ENCODE assay signal across 25 cellular contexts in the genomic region with DNA sequence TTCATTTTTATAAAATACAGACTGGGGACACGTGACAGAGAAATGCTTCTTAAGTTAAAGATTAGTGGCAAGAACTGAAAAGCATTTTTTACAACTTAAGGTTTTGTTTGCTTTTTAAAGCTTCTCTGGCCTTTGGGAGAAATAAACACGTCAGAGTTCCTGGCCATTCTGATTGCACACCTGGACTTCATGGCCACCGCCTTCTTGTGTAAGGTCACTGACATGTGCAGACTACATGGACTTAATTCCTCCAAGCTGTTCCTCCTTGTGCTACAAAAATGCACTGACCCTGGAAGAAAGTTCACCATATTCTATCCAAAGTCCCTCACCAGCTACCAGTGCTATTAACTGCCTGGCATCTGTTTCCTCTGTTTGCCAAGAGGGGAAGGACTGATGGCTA. TPM values are rescaled to one million over a fixed set of nuclear protein-coding genes. Genes with fewer than 3 reads are reported as not detected.
DNase-seq lines count a peak whose midpoint lies in the region; ATAC-seq and TF ChIP-seq lines count a peak whose summit lies in the region.
"Had no signal": no experiment of that assay in that cellular context is flagged by ENCODE, and none has a peak within 500 bp of the region (broad histone marks: within the 10 kb centered on the region; RNA-seq: fewer than 3 reads in every experiment).

No MANE protein-coding gene starts in this region.

- peak; percentile 83 for ATAC-seq in mucosa of descending colon
- no peak for ATAC-seq in aorta (ENCODE audit: low FRiP score)
- ATAC-seq in GM21723 (IDR thresholded peaks at IDR 0.05; ENCODE audit: unreplicated experiment): no peak
- no peak for ATAC-seq in HG02852 (IDR thresholded peaks at IDR 0.05; ENCODE audit: unreplicated experiment)
- ATAC-seq: activated CD8-positive, alpha-beta T cell treated with anti-CD3 and anti-CD28 coated beads for 36 hours; activated T-helper 17 cell treated with anti-CD3 and anti-CD28 coated beads, Interleukin-2, amount 50 U/mL, for 72 hours; gastrocnemius medialis; left ventricle myocardium superior; stimulated activated naive B cell treated with anti-CD40 and anti-IgM and Interleukin-4, amounts not matched to agents 10 μg/mL and 1 μg/mL and 100 μg/mL, for 72 hours had no signal

- no peak overlapping the region for H3K4me3 ChIP-seq in OCI-LY1 (ENCODE audit: low read depth, low read length, poor library complexity, severe bottlenecking)
- no peak overlapping the region for H3K4me3 ChIP-seq in mucosa of descending colon
- no peak overlapping the region for H3K4me3 ChIP-seq in aorta (ENCODE audit: low read length in 2 of 2)
- H3K4me3 ChIP-seq: gastrocnemius medialis, GM23338, sigmoid colon, SJSA1, suprapubic skin, uterus had no signal

- H3K27me3 ChIP-seq in OCI-LY1 (ENCODE audit: insufficient read depth, low read length): no peaks in the 10 kb centered on the region
- H3K27me3 ChIP-seq in aorta (ENCODE audit: control insufficient read depth in 1 of 2, insufficient read depth in 2 of 2, low read length in 1 of 2): no peaks in the 10 kb centered on the region
- H3K27me3 ChIP-seq: gastrocnemius medialis, sigmoid colon, SJSA1, suprapubic skin, uterus had no signal

- no peak for TF ChIP-seq CTCF in OCI-LY1 (IDR thresholded peaks at IDR 0.05; ENCODE audit: low read length)
- TF ChIP-seq CTCF in mucosa of descending colon (IDR thresholded peaks at IDR 0.05): no peak

- intact Hi-C loops in mucosa of descending colon (cut with DNase I, micrococcal nuclease): no loop called here
- intact Hi-C loops in aorta (cut with DNase I): no loop called here

- H3K36me3 ChIP-seq in OCI-LY1 (ENCODE audit: insufficient read depth, low read length): no peaks in the 10 kb centered on the region
- H3K36me3 ChIP-seq in mucosa of descending colon (ENCODE audit: low read depth): no peaks in the 10 kb centered on the region
- no peaks in the 10 kb centered on the region for H3K36me3 ChIP-seq in aorta (ENCODE audit: control insufficient read depth in 1 of 2, insufficient read depth in 2 of 2, low read length in 1 of 2)
- H3K36me3 ChIP-seq: gastrocnemius medialis, sigmoid colon, suprapubic skin, uterus had no signal

- DNase-seq in epithelial cell of prostate (ENCODE audit: low read depth, low spot score) (no peak), mucosa of descending colon (peak in 1 of 3 donors; percentile 58), aorta (no peak), RKO (ENCODE audit: low spot score) (no peak)
- DNase-seq: activated CD4-positive, alpha-beta T cell treated with anti-CD3 and anti-CD28 coated beads for 1 hour; activated CD8-positive, alpha-beta T cell treated with anti-CD3 and anti-CD28 coated beads for 36 hours; activated naive CD4-positive, alpha-beta T cell treated with anti-CD3 and anti-CD28 coated beads, Interleukin-2, amount 50 U/mL, for 16 hours; amygdala; CD4-positive, CD25-positive, alpha-beta regulatory T cell; cortex of kidney; gastrocnemius medialis; left ventricle myocardium superior; midbrain; MV-4-11; NCI-H510A treated with DMSO at 0.1 percent for 48 hours; sigmoid colon; stimulated activated naive B cell treated with anti-CD40 and anti-IgM and Interleukin-4, amounts not matched to agents 10 μg/mL and 1 μg/mL and 100 μg/mL, for 72 hours; uterus had no signal

- H3K9me3 ChIP-seq in OCI-LY1 (ENCODE audit: low read length): no peaks in the 10 kb centered on the region
- H3K9me3 ChIP-seq in mucosa of descending colon: no peaks in the 10 kb centered on the region
- no peaks in the 10 kb centered on the region for H3K9me3 ChIP-seq in aorta (ENCODE audit: control insufficient read depth, low read length)
- H3K9me3 ChIP-seq: gastrocnemius medialis, sigmoid colon, SJSA1, suprapubic skin, uterus had no signal

- H3K4me2 ChIP-seq in OCI-LY1 (ENCODE audit: low read length): no peak overlapping the region
- H3K4me2 ChIP-seq: GM23338 had no signal

- no peak overlapping the region for H3K9ac ChIP-seq in OCI-LY1 (ENCODE audit: low read length)

- 42 to 44% methylated on average over 3 of the region's 3 CpGs for WGBS in aorta, 2 donors

- H4K20me1 ChIP-seq in OCI-LY1 (ENCODE audit: insufficient read depth, low read length): no peaks in the 10 kb centered on the region

- no peaks in the 10 kb centered on the region for H3K79me2 ChIP-seq in OCI-LY1 (ENCODE audit: insufficient read depth, low read length)

- H3F3A ChIP-seq in OCI-LY1 (ENCODE audit: insufficient read depth, low read length): no peaks in the 10 kb centered on the region

- no peak overlapping the region for H2AFZ ChIP-seq in OCI-LY1 (ENCODE audit: low read length)
- H2AFZ ChIP-seq: GM23338 had no signal

- H3K27ac ChIP-seq in OCI-LY1 (ENCODE audit: low read depth, low read length, poor library complexity, severe bottlenecking): peak overlapping the region; percentile 84
- H3K27ac ChIP-seq in epithelial cell of prostate: peak overlapping the region; percentile 12
- peak overlapping the region; percentile 59 to 90 for H3K27ac ChIP-seq in aorta (ENCODE audit: low read depth in 1 of 2, low read length in 2 of 2)
- H3K27ac ChIP-seq: gastrocnemius medialis, sigmoid colon, SJSA1, suprapubic skin had no signal

- no peaks in the 10 kb centered on the region for H3K9me2 ChIP-seq in OCI-LY1 (ENCODE audit: low read depth, low read length)

- peaks cover 85% of the 10 kb centered on the region for H3K4me1 ChIP-seq in OCI-LY1 (ENCODE audit: insufficient read depth, low read length, severe bottlenecking)
- H3K4me1 ChIP-seq in mucosa of descending colon (ENCODE audit: low read depth): peaks cover 20% of the 10 kb centered on the region
- H3K4me1 ChIP-seq in aorta (ENCODE audit: control insufficient read depth in 1 of 2, insufficient read depth in 2 of 2, low read length in 2 of 2): peaks cover 0 to 14% of the 10 kb centered on the region in 2 donors

RNA-seq across cellular contexts. Expression of a gene that starts 56.1 kb away (rescaled TPM):
- total RNA-seq in mucosa of descending colon (10 to 100 TPM; 19.5 to 40.3 (median 27.1) TPM), aorta (100 to 1,000 TPM in 1 of 2 donors, 10 to 100 TPM in 1; 49.7 to 158 TPM)
- polyA plus RNA-seq in aorta: 100 to 1,000 TPM; 154 to 186 TPM

Comparison
In these comparisons a context has a peak if more than half of its experiments do, and no peak if none do; other contexts are left out.
1. H3K27ac ChIP-seq: peak in every context shown above with its lines; median percentile 84 in OCI-LY1; 74 in aorta; 12 in epithelial cell of prostate.